In the genomic region with DNA sequence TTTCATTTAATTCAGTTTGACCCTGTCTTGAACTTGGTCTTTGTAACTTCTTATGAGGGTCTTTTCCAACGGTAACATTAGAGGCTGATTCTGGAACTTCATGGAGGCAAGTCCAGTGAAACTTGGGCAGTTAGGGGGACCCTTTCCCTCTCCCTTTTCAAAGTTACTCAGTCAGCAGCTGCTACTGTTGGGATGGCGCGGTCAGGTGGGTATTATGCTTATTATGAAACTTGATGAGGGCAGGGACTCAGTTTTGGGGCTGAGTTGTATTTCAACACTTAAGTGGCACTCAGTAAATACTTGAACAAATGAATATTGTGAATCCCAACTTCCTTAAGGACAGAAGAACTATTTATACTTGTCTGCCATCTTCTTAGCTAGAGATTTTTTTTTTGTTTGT, we compare ENCODE assay signal across 9 cellular contexts. TPM values are rescaled to one million over a fixed set of nuclear protein-coding genes. Genes with fewer than 3 reads are reported as not detected.
DNase-seq lines count a peak whose midpoint lies in the region; ATAC-seq and TF ChIP-seq lines count a peak whose summit lies in the region.
"Had no signal": no experiment of that assay in that cellular context is flagged by ENCODE, and none has a peak within 500 bp of the region (broad histone marks: within the 10 kb centered on the region; RNA-seq: fewer than 3 reads in every experiment).

No MANE protein-coding gene starts in this region.

- no peak for DNase-seq in activated CD4-positive, alpha-beta T cell treated with anti-CD3 and anti-CD28 coated beads, Interleukin-2, amount 10 ng/mL, durations not matched to agents 24 days and 14 days
- DNase-seq in activated CD4-positive, alpha-beta T cell treated with anti-CD3 and anti-CD28 coated beads for 4 hours: no peak
- peak; percentile 32 to 67 for DNase-seq in NCI-H524 (lab: John Stamatoyannopoulos, UW)
- DNase-seq in chondrocyte (ENCODE audit: low spot score): no peak
- DNase-seq in NCI-H146 (lab: John Stamatoyannopoulos, UW): no peak
- no peak for DNase-seq in KG1 (lab: John Stamatoyannopoulos, UW)
- DNase-seq: left colon had no signal

- peak overlapping the region; percentile 86 for H3K4me3 Mint-ChIP-seq in activated CD4-positive, alpha-beta T cell treated with anti-CD3 and anti-CD28 coated beads, Interleukin-2, amount 10 ng/mL, durations not matched to agents 24 days and 14 days
- no peak overlapping the region for H3K4me3 Mint-ChIP-seq in chondrocyte (ENCODE audit: unreplicated experiment)

- H3K36me3 ChIP-seq in skeletal muscle satellite cell (ENCODE audit: insufficient read depth, low read length): peaks cover 7% of the 10 kb centered on the region

- no peaks in the 10 kb centered on the region for H3K27me3 Mint-ChIP-seq in activated CD4-positive, alpha-beta T cell treated with anti-CD3 and anti-CD28 coated beads, Interleukin-2, amount 10 ng/mL, durations not matched to agents 24 days and 14 days
- no peaks in the 10 kb centered on the region for H3K27me3 Mint-ChIP-seq in chondrocyte (ENCODE audit: low read depth)

- no peaks in the 10 kb centered on the region for H3K9me3 ChIP-seq in skeletal muscle satellite cell (replicated peaks; ENCODE audit: low read length)

- no peaks in the 10 kb centered on the region for H3K27me3 ChIP-seq in skeletal muscle satellite cell (ENCODE audit: control insufficient read depth, insufficient read depth, low read length)

- peak overlapping the region; percentile 81 for H3K27ac Mint-ChIP-seq in activated CD4-positive, alpha-beta T cell treated with anti-CD3 and anti-CD28 coated beads, Interleukin-2, amount 10 ng/mL, durations not matched to agents 24 days and 14 days
- H3K27ac Mint-ChIP-seq in chondrocyte (ENCODE audit: unreplicated experiment): peak overlapping the region; percentile 75

- ATAC-seq in GM18511 (IDR thresholded peaks at IDR 0.05; ENCODE audit: unreplicated experiment): no peak

- TF ChIP-seq CTCF in chondrocyte (IDR thresholded peaks at IDR 0.05): no peak

- H3K4me1 ChIP-seq in skeletal muscle satellite cell (ENCODE audit: control insufficient read depth, insufficient read depth, low read length): peaks cover 77% of the 10 kb centered on the region

- peaks cover 78% of the 10 kb centered on the region for H3K4me1 Mint-ChIP-seq in activated CD4-positive, alpha-beta T cell treated with anti-CD3 and anti-CD28 coated beads, Interleukin-2, amount 10 ng/mL, durations not matched to agents 24 days and 14 days
- H3K4me1 Mint-ChIP-seq in chondrocyte (ENCODE audit: low read depth): peaks cover 85% of the 10 kb centered on the region

- intact Hi-C loops in activated CD4-positive, alpha-beta T cell treated with anti-CD3 and anti-CD28 coated beads, Interleukin-2, amount 10 ng/mL, durations not matched to agents 24 days and 14 days (cut with micrococcal nuclease): loop anchor here (1.0 to 5.0 kb wide), 3 partner anchors 9 to 59 kb away; no protein-coding TSS in a partner anchor

- H3K9ac ChIP-seq in skeletal muscle satellite cell (ENCODE audit: low read depth, low read length): no peak overlapping the region

- H3K9me3 Mint-ChIP-seq in activated CD4-positive, alpha-beta T cell treated with anti-CD3 and anti-CD28 coated beads, Interleukin-2, amount 10 ng/mL, durations not matched to agents 24 days and 14 days: peaks cover 7% of the 10 kb centered on the region
- no peaks in the 10 kb centered on the region for H3K9me3 Mint-ChIP-seq in chondrocyte (ENCODE audit: low read depth)

- peaks cover 35% of the 10 kb centered on the region for H3K36me3 Mint-ChIP-seq in activated CD4-positive, alpha-beta T cell treated with anti-CD3 and anti-CD28 coated beads, Interleukin-2, amount 10 ng/mL, durations not matched to agents 24 days and 14 days (ENCODE audit: low read depth)
- no peaks in the 10 kb centered on the region for H3K36me3 Mint-ChIP-seq in chondrocyte (ENCODE audit: low read depth)

- peak overlapping the region; percentile 79 for H3K4me2 ChIP-seq in skeletal muscle satellite cell (ENCODE audit: low read length)

- no peak overlapping the region for H3K4me3 ChIP-seq in skeletal muscle satellite cell (ENCODE audit: low read length)

RNA-seq across cellular contexts. Expression of a gene that starts 20.8 kb away (rescaled TPM):
- 117 TPM in 2 replicates for total RNA-seq in activated CD4-positive, alpha-beta T cell treated with anti-CD3 and anti-CD28 coated beads, Interleukin-2, amount 10 ng/mL, durations not matched to agents 24 days and 14 days
- 39.0 to 42.6 TPM (median 39.2 TPM) in 3 replicates for total RNA-seq in chondrocyte
- 25.1 and 26.9 TPM in 2 replicates for total RNA-seq in skeletal muscle satellite cell (2012; rRNA removed)

Comparison
In these comparisons a context has a peak if more than half of its experiments do, and no peak if none do; other contexts are left out.
1. DNase-seq: peak in NCI-H524 (2 of 2); none in activated CD4-positive, alpha-beta T cell treated with anti-CD3 and anti-CD28 coated beads, Interleukin-2, amount 10 ng/mL, durations not matched to agents 24 days and 14 days (single experiment), activated CD4-positive, alpha-beta T cell treated with anti-CD3 and anti-CD28 coated beads for 4 hours (0 of 2), chondrocyte (single experiment), NCI-H146 (single experiment) and KG1 (single experiment).